8 cellular contexts compared by ENCODE assay signal in the genomic region with DNA sequence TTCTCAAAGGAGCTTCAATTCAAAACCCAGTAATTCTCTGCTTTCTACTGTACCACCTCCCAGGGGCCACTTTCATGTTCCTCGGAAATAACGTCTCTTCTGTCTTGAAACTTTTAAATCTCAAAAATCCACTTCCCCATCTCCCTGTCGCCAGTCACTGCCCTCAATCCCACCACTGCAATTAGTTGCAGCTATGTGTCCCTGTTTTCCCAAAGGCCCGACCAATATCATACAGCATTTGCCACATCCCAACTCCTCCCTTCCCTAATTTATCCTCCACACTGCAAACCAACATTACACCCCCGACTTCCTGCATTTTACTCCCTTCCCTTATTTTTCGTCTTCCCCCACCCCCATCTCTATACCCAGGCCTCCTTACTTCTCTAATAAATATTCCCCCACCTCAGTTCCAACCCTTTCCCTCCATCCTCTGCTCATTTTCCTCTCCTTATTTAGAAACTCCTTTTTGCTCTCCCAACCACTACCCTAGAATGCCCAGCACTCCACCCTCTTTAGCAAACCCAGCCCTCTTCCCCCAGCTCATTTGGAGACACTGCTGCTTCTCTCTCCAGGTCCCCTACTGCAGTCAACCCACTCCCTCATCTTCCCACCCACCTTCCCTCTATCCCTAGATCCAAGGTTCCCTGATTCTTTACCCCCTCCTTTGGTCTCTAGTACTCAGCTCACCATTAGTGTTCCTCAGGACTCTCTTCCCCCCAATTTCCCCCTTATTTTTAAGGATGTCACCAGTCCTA. TPM values are rescaled to one million over a fixed set of nuclear protein-coding genes. Genes with fewer than 3 reads are reported as not detected.
DNase-seq lines count a peak whose midpoint lies in the region; ATAC-seq, FAIRE-seq and TF ChIP-seq lines count a peak whose summit lies in the region.

No MANE protein-coding gene starts in this region.

- H3K4me3 ChIP-seq in AG04449 (ENCODE audit: low read depth, low read length) (peak overlapping the region; percentile 92), transverse colon (peak overlapping the region; percentile 79 to 99 (median 92))
- H3K4me3 ChIP-seq in effector memory CD4-positive, alpha-beta T cell (ENCODE audit: insufficient read depth, low read depth, low read length, poor library complexity, severe bottlenecking): peak overlapping the region; percentile 73

- H3K27me3 ChIP-seq in effector memory CD4-positive, alpha-beta T cell (replicated peaks; ENCODE audit: control insufficient read depth, insufficient read depth, low read length, poor library complexity, severe bottlenecking): no peaks in the 10 kb centered on the region
- no peaks in the 10 kb centered on the region for H3K27me3 ChIP-seq in transverse colon

- TF ChIP-seq EP300 in transverse colon (IDR thresholded peaks at IDR 0.05; ENCODE audit: low read depth): no peak

- no peak for ATAC-seq in HG02588 (IDR thresholded peaks at IDR 0.05; ENCODE audit: unreplicated experiment)

- TF ChIP-seq POLR2A in GM12891 (IDR thresholded peaks at IDR 0.05; ENCODE audit: low read depth, low read length) (no peak), transverse colon (IDR thresholded peaks at IDR 0.05) (peak; percentile 64)

- TF ChIP-seq CTCF in AG04449 (IDR thresholded peaks at IDR 0.05; ENCODE audit: insufficient read depth, low read length, missing control alignments) (no peak), transverse colon (IDR thresholded peaks at IDR 0.05) (no peak)

- in situ Hi-C loops in SK-MEL-5 (cut with HindIII; ENCODE audit: low pct_unique_long_range_greater_than_20kb, low sequenced_read_pairs) (no loop called here), transverse colon (cut with MboI; ENCODE audit: low pct_ligation_motif_present in 1 of 4, low pct_unique_long_range_greater_than_20kb in 1 of 4, low sequenced_read_pairs in 3 of 4) (loop anchor here in 2 of 4 donors (10.0 kb wide), 3 partner anchors 63 to 77 kb away; no protein-coding TSS in a partner anchor)

- intact Hi-C loops in transverse colon (cut with DNase I; ENCODE audit: low total_unique reads): loop anchor here (1.0 kb wide), 1 partner anchor 31 kb away; no protein-coding TSS in a partner anchor

- FAIRE-seq in GM12891 (lab: Jason Lieb, UNC): no peak

- WGBS in transverse colon (ENCODE audit: low coverage in 1 of 2), 2 donors: 2 to 5% methylated on average over 5 to 6 of the region's 6 CpGs

- DNase-seq in AG04449 (ENCODE audit: low read depth, low spot score) (no peak), GM12891 (ENCODE audit: insufficient read length, low spot score) (no peak), SK-MEL-5 (ENCODE audit: low read depth, low spot score) (peak; percentile 42), medulla oblongata (ENCODE audit: extremely low spot score) (peak; percentile 48), transverse colon (peak; percentile 50), NCI-H1048 (lab: John Stamatoyannopoulos, UW) (no peak)
- DNase-seq in effector memory CD4-positive, alpha-beta T cell: no peak

- H3K27ac ChIP-seq in effector memory CD4-positive, alpha-beta T cell (ENCODE audit: insufficient read depth, low read length, poor library complexity, severe bottlenecking): peak overlapping the region; percentile 54
- peak overlapping the region; percentile 97 to 99 (median 98) for H3K27ac ChIP-seq in transverse colon

- H3K9me3 ChIP-seq in effector memory CD4-positive, alpha-beta T cell (ENCODE audit: control insufficient read depth, low read length): no peaks in the 10 kb centered on the region
- no peaks in the 10 kb centered on the region for H3K9me3 ChIP-seq in transverse colon

- POLR2A ChIA-PET in AG04449 (lab: Yijun Ruan, JAX): interaction anchor here (0.6 to 2.8 kb wide), 10 partner anchors 8 to 68 kb away, joined by 3 to 20 read pairs (median 6); a partner anchor contains a TSS

- CTCF ChIA-PET in AG04449 (lab: Yijun Ruan, JAX): interaction anchor here (0.6 to 19.2 kb wide), 7 partner anchors 9 to 69 kb away, joined by 3 to 459 read pairs (median 7); no protein-coding TSS in a partner anchor

- no peaks in the 10 kb centered on the region for H3K36me3 ChIP-seq in effector memory CD4-positive, alpha-beta T cell (ENCODE audit: control insufficient read depth, insufficient read depth, low read length)
- H3K36me3 ChIP-seq in transverse colon: no peaks in the 10 kb centered on the region

- H3K4me1 ChIP-seq in effector memory CD4-positive, alpha-beta T cell (ENCODE audit: control insufficient read depth, insufficient read depth, low read length, poor library complexity, severe bottlenecking): peaks cover 19% of the 10 kb centered on the region
- H3K4me1 ChIP-seq in transverse colon: peaks cover 13 to 60% (median 57%) of the 10 kb centered on the region in 4 donors

TF ChIP-seq in GM12891, 5 proteins besides CTCF, POLR2A, EP300 and RAD21:
- TF ChIP-seq POLR2AphosphoS5 (IDR thresholded peaks at IDR 0.05; ENCODE audit: low read depth, low read length) (no peak), PAX5 (IDR thresholded peaks at IDR 0.05; ENCODE audit: insufficient read depth, low read length, severe bottlenecking) (no peak), SPI1 (IDR thresholded peaks at IDR 0.05; ENCODE audit: low read depth, low read length) (peak; percentile 63; the same call in 1 of the 2 replicates), TAF1 (IDR thresholded peaks at IDR 0.05; ENCODE audit: low read depth, low read length) (no peak), POU2F2 (IDR thresholded peaks at IDR 0.05; ENCODE audit: low read depth, low read length) (no peak)

RNA-seq across cellular contexts. Expression of a gene that starts 1.1 kb away (rescaled TPM):
- 28.6 TPM for polyA plus RNA-seq in GM12891 (2012; ENCODE audit: low read depth, missing spikeins)
- total RNA-seq in SK-MEL-5 (2014; rRNA removed; shearing (Covaris generic)): 67.0 and 83.3 TPM in 2 replicates
- polyA plus RNA-seq in SK-MEL-5 (2015; cell fraction: cytosol; rRNA removed): 122 and 127 TPM in 2 replicates
- polyA plus RNA-seq in SK-MEL-5 (2015; cell fraction: nucleus; rRNA removed): 95.1 and 98.2 TPM in 2 replicates
- 100 to 1,000 TPM in 3 of 4 donors, 10 to 100 TPM in 1; 77.8 to 187 (median 135) TPM for total RNA-seq in transverse colon

RNA-seq across cellular contexts. Expression of a gene that starts 52.1 kb away (rescaled TPM):
- polyA plus RNA-seq in GM12891 (2012; ENCODE audit: low read depth, missing spikeins): 1.2 TPM
- 27.2 and 35.2 TPM in 2 replicates for total RNA-seq in SK-MEL-5 (2014; rRNA removed; shearing (Covaris generic))
- 132 and 136 TPM in 2 replicates for polyA plus RNA-seq in SK-MEL-5 (2015; cell fraction: cytosol; rRNA removed)
- polyA plus RNA-seq in SK-MEL-5 (2015; cell fraction: nucleus; rRNA removed): 49.0 and 75.6 TPM in 2 replicates
- total RNA-seq in transverse colon: 100 to 1,000 TPM in 1 of 4 donors, 10 to 100 TPM in 3; 26.8 to 110 (median 45.7) TPM

Comparison
In these comparisons a context has a peak if more than half of its experiments do, and no peak if none do; other contexts are left out.
1. DNase-seq: peak in SK-MEL-5 (single experiment), medulla oblongata (single experiment) and transverse colon (single experiment); none in AG04449 (single experiment), GM12891 (single experiment), effector memory CD4-positive, alpha-beta T cell (0 of 3) and NCI-H1048 (single experiment).
2. Peak in every context shown above with its lines, with median percentiles within 50 percentile points of each other: H3K4me3 ChIP-seq.